ENCODE assay signal across 14 cellular contexts in genomic region chr17:21377821-21378396, GRCh38. TPM values are rescaled to one million over a fixed set of nuclear protein-coding genes. Genes with fewer than 3 reads are reported as not detected.
DNase-seq lines count a peak whose midpoint lies in the region; ATAC-seq and TF ChIP-seq lines count a peak whose summit lies in the region.
"Had no signal": no experiment of that assay in that cellular context is flagged by ENCODE, and none has a peak within 500 bp of the region (broad histone marks: within the 10 kb centered on the region; RNA-seq: fewer than 3 reads in every experiment).

No MANE protein-coding gene starts in this region.

- no peaks in the 10 kb centered on the region for H3K36me3 Mint-ChIP-seq in natural killer cell
- H3K36me3 Mint-ChIP-seq in natural killer cell treated with Interleukin-12 subunit alpha and Interleukin-12 subunit beta and Interleukin-15 and Interleukin-18, amount 100 ng/mL, for 72 hours: no peaks in the 10 kb centered on the region

- intact Hi-C loops in natural killer cell (cut with micrococcal nuclease): no loop called here

- DNase-seq in natural killer cell (no peak), fibroblast of lung (ENCODE audit: low read depth in 2 of 2) (no peak), osteoblast (ENCODE audit: insufficient read length, low spot score, missing footprints) (no peak), substantia nigra (lab: John Stamatoyannopoulos, UW) (no peak), NCI-H1105 (lab: John Stamatoyannopoulos, UW) (no peak)
- no peak for DNase-seq in natural killer cell treated with Interleukin-12 subunit alpha and Interleukin-12 subunit beta and Interleukin-15 and Interleukin-18, amount 100 ng/mL, for 72 hours (ENCODE audit: low spot score)
- DNase-seq in effector CD4-positive, alpha-beta T cell: no peak
- DNase-seq: NCI-H524 treated with DMSO at 0.1 percent for 48 hours; stimulated activated CD4-positive, alpha-beta T cell treated with anti-CD3 and anti-CD28 coated beads, Interleukin-1b, Interleukin-23, amount 100 ng/mL, for 48 hours had no signal

- H3K27ac Mint-ChIP-seq in natural killer cell: no peak overlapping the region
- no peak overlapping the region for H3K27ac Mint-ChIP-seq in natural killer cell treated with Interleukin-12 subunit alpha and Interleukin-12 subunit beta and Interleukin-15 and Interleukin-18, amount 100 ng/mL, for 72 hours
- H3K27ac Mint-ChIP-seq: activated T-helper 17 cell treated with anti-CD3 and anti-CD28 coated beads, Interleukin-2, amount 50 U/mL, for 72 hours had no signal

- no peaks in the 10 kb centered on the region for H3K79me2 ChIP-seq in fibroblast of lung (ENCODE audit: control insufficient read depth, insufficient read depth, low read length)
- no peaks in the 10 kb centered on the region for H3K79me2 ChIP-seq in osteoblast (ENCODE audit: insufficient read depth, low read length)

- peak; percentile 21 to 62 (median 50) for ATAC-seq in natural killer cell
- no peak for ATAC-seq in natural killer cell treated with Interleukin-12 subunit alpha and Interleukin-12 subunit beta and Interleukin-15 and Interleukin-18, amount 100 ng/mL, for 72 hours
- ATAC-seq in GM21619 (IDR thresholded peaks at IDR 0.05; ENCODE audit: unreplicated experiment): no peak
- ATAC-seq: activated T-helper 17 cell treated with anti-CD3 and anti-CD28 coated beads, Interleukin-2, amount 50 U/mL, for 72 hours; GM12878 had no signal

- no peaks in the 10 kb centered on the region for H4K20me1 ChIP-seq in fibroblast of lung (ENCODE audit: control insufficient read depth, extremely low read depth, insufficient read depth, low read length)
- H4K20me1 ChIP-seq in osteoblast (ENCODE audit: insufficient read depth, low read length): no peaks in the 10 kb centered on the region

- no peak overlapping the region for H3K9ac ChIP-seq in fibroblast of lung (ENCODE audit: insufficient read depth, low read length)

- H3K9me3 ChIP-seq in fibroblast of lung (ENCODE audit: control insufficient read depth, insufficient read depth, low read depth, low read length) (no peaks in the 10 kb centered on the region), osteoblast (ENCODE audit: low read depth, low read length) (no peaks in the 10 kb centered on the region)

- H3K4me1 Mint-ChIP-seq in natural killer cell: peaks cover 0 to 8% of the 10 kb centered on the region in 2 donors
- peaks cover 0 to 3% of the 10 kb centered on the region in 2 donors for H3K4me1 Mint-ChIP-seq in natural killer cell treated with Interleukin-12 subunit alpha and Interleukin-12 subunit beta and Interleukin-15 and Interleukin-18, amount 100 ng/mL, for 72 hours (ENCODE audit: low read depth in 2 of 2)
- H3K4me1 Mint-ChIP-seq: activated T-helper 17 cell treated with anti-CD3 and anti-CD28 coated beads, Interleukin-2, amount 50 U/mL, for 72 hours had no signal

- H3K4me3 Mint-ChIP-seq in natural killer cell: no peak overlapping the region
- no peak overlapping the region for H3K4me3 Mint-ChIP-seq in natural killer cell treated with Interleukin-12 subunit alpha and Interleukin-12 subunit beta and Interleukin-15 and Interleukin-18, amount 100 ng/mL, for 72 hours

- H3K27ac ChIP-seq in fibroblast of lung (ENCODE audit: insufficient read depth, low read length): no peak overlapping the region
- no peak overlapping the region for H3K27ac ChIP-seq in osteoblast (ENCODE audit: low read depth, low read length)
- no peak overlapping the region for H3K27ac ChIP-seq in substantia nigra (ENCODE audit: low read depth, low read length, poor library complexity, severe bottlenecking)

- H3K27me3 ChIP-seq in fibroblast of lung (ENCODE audit: control insufficient read depth, insufficient read depth, low read length) (peaks cover 9% of the 10 kb centered on the region), osteoblast (ENCODE audit: insufficient read depth, low read length) (peaks cover 31% of the 10 kb centered on the region)

- H3K27me3 Mint-ChIP-seq in natural killer cell (ENCODE audit: low read depth in 2 of 2): peaks cover 8 to 12% of the 10 kb centered on the region in 2 donors
- H3K27me3 Mint-ChIP-seq in natural killer cell treated with Interleukin-12 subunit alpha and Interleukin-12 subunit beta and Interleukin-15 and Interleukin-18, amount 100 ng/mL, for 72 hours: peaks cover 9% of the 10 kb centered on the region in 2 donors

- no peak overlapping the region for H2AFZ ChIP-seq in fibroblast of lung (ENCODE audit: low read length)
- no peak overlapping the region for H2AFZ ChIP-seq in osteoblast (ENCODE audit: low read length)

- TF ChIP-seq CTCF in natural killer cell (IDR thresholded peaks at IDR 0.05): no peak
- no peak for TF ChIP-seq CTCF in fibroblast of lung (conservative IDR thresholded peaks at IDR 0.05 in 1 of 2, IDR thresholded peaks at IDR 0.05 in 1 of 2; ENCODE audit: low read depth in 1 of 2, low read length in 2 of 2)
- TF ChIP-seq CTCF in osteoblast (IDR thresholded peaks at IDR 0.05; ENCODE audit: extremely low read depth, low read depth, low read length): no peak

- H3K4me3 ChIP-seq in fibroblast of lung (replicated peaks in 1 of 4; ENCODE audit: control extremely low read depth in 1 of 4, insufficient read depth in 1 of 4, low read depth in 3 of 4, low read length in 4 of 4): no peak overlapping the region
- H3K4me3 ChIP-seq in osteoblast (ENCODE audit: insufficient read depth, low read length): no peak overlapping the region
- H3K4me3 ChIP-seq: GM12878, lung had no signal

- no peaks in the 10 kb centered on the region for H3K4me1 ChIP-seq in fibroblast of lung (ENCODE audit: control insufficient read depth, extremely low read depth, insufficient read depth, low read length)
- peaks cover 5% of the 10 kb centered on the region for H3K4me1 ChIP-seq in osteoblast (ENCODE audit: insufficient read depth, low read length)

- H3K4me2 ChIP-seq in fibroblast of lung (ENCODE audit: extremely low read depth, insufficient read depth, low read length) (peak overlapping the region; percentile 59), osteoblast (ENCODE audit: insufficient read depth, low read length) (peak overlapping the region; percentile 58)

- H3K9me3 Mint-ChIP-seq in natural killer cell: no peaks in the 10 kb centered on the region
- no peaks in the 10 kb centered on the region for H3K9me3 Mint-ChIP-seq in natural killer cell treated with Interleukin-12 subunit alpha and Interleukin-12 subunit beta and Interleukin-15 and Interleukin-18, amount 100 ng/mL, for 72 hours
- H3K9me3 Mint-ChIP-seq: activated T-helper 17 cell treated with anti-CD3 and anti-CD28 coated beads, Interleukin-2, amount 50 U/mL, for 72 hours had no signal

- H3K36me3 ChIP-seq in fibroblast of lung (ENCODE audit: control insufficient read depth, insufficient read depth, low read length): no peaks in the 10 kb centered on the region
- H3K36me3 ChIP-seq in osteoblast (ENCODE audit: insufficient read depth, low read length): no peaks in the 10 kb centered on the region

RNA-seq across cellular contexts. Expression of gene KCNJ12, which starts 1.8 kb away (rescaled TPM):
- total RNA-seq in natural killer cell (under 1 TPM in 1 of 3 donors, not detected in 2; 0.14 TPM), fibroblast of lung (0.66 and 1.5 TPM in 2 replicates), osteoblast (under 0.01 and 0.29 TPM in 2 replicates)
- total RNA-seq in natural killer cell treated with Interleukin-12 subunit alpha and Interleukin-12 subunit beta and Interleukin-15 and Interleukin-18, amount 100 ng/mL, for 72 hours: not detected
- polyA plus RNA-seq in fibroblast of lung: 0.09 and 0.69 TPM in 2 replicates
- 0.15 and 1.0 TPM in 2 replicates for polyA plus RNA-seq in fibroblast of lung (2012)
- 0.20 and 1.2 TPM in 2 replicates for polyA minus RNA-seq in fibroblast of lung (ENCODE audit: low replicate concordance)
- total RNA-seq: T-helper 2 cell treated with Interferon-gamma antibody and Interleukin-4, amounts not matched to agents 100 ng/mL and 5 ng/mL, for 36 hours had no signal

Comparison
In these comparisons a context has a peak if more than half of its experiments do, and no peak if none do; other contexts are left out.
1. ATAC-seq: peak in natural killer cell (3 of 3); none in natural killer cell treated with Interleukin-12 subunit alpha and Interleukin-12 subunit beta and Interleukin-15 and Interleukin-18, amount 100 ng/mL, for 72 hours (0 of 2) and GM21619 (single experiment).